Comparison of ENCODE assay signal across 1 cellular context in the genomic region with DNA sequence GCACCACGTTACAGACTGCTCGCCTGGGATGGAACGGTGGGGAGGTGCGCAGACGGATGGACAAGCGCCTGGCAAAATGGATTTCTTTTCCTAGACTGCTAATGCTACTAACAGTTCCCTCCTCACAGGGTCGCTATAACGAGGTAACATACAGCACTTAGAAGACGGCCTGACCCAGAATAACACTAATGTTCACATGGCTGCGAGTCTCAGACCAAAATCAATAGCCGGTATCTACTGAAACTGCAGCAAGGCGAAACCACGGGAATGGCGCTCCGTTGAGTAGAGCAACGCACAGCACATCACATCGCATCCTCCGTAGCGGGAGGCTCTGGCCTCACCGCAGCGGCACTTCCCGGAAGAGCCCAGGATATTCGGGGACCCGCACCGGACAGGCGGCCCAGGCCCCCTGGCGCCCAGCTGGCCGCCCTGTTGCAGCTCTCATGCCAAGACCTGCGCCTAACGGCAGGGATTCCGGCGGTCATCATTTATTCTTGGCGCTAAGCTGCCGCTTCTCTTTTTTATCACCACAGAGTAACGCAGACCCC.
A peak's percentile ranks its signal among the peaks of the same experiment; 100 is the strongest.
TF ChIP-seq lines count a peak whose summit lies in the region.

No MANE protein-coding gene starts in this region.

TF ChIP-seq in HepG2, 621 proteins besides CTCF, POLR2A, EP300 and RAD21 (continued from another document):
- TF ChIP-seq ZNF704 (CRISPR knock-in tag; IDR thresholded peaks at IDR 0.05; ENCODE audit: borderline replicate concordance) (no peak), CC2D1A (CRISPR knock-in tag; IDR thresholded peaks at IDR 0.05) (no peak), UBTF (CRISPR knock-in tag; IDR thresholded peaks at IDR 0.05) (peak; percentile 75), RNF2 (conservative IDR thresholded peaks at IDR 0.05; ENCODE audit: low read depth) (no peak), CREBL2 (CRISPR knock-in tag; IDR thresholded peaks at IDR 0.05; ENCODE audit: borderline replicate concordance) (no peak), CBFB (CRISPR knock-in tag; IDR thresholded peaks at IDR 0.05) (no peak), NFIC (IDR thresholded peaks at IDR 0.05; ENCODE audit: low read length) (no peak), ZNF143 (CRISPR knock-in tag; IDR thresholded peaks at IDR 0.05) (no peak), CBX5 (CRISPR knock-in tag; IDR thresholded peaks at IDR 0.05; ENCODE audit: borderline replicate concordance) (no peak), ZNF264 (CRISPR knock-in tag; IDR thresholded peaks at IDR 0.05) (no peak), CENPBD1 (CRISPR knock-in tag; IDR thresholded peaks at IDR 0.05; ENCODE audit: borderline replicate concordance, low read depth) (no peak), SETDB1 (CRISPR knock-in tag; IDR thresholded peaks at IDR 0.05; ENCODE audit: borderline replicate concordance) (no peak), MBNL3 (CRISPR knock-in tag; conservative IDR thresholded peaks at IDR 0.05) (no peak)
- TF ChIP-seq, protein P1, sequence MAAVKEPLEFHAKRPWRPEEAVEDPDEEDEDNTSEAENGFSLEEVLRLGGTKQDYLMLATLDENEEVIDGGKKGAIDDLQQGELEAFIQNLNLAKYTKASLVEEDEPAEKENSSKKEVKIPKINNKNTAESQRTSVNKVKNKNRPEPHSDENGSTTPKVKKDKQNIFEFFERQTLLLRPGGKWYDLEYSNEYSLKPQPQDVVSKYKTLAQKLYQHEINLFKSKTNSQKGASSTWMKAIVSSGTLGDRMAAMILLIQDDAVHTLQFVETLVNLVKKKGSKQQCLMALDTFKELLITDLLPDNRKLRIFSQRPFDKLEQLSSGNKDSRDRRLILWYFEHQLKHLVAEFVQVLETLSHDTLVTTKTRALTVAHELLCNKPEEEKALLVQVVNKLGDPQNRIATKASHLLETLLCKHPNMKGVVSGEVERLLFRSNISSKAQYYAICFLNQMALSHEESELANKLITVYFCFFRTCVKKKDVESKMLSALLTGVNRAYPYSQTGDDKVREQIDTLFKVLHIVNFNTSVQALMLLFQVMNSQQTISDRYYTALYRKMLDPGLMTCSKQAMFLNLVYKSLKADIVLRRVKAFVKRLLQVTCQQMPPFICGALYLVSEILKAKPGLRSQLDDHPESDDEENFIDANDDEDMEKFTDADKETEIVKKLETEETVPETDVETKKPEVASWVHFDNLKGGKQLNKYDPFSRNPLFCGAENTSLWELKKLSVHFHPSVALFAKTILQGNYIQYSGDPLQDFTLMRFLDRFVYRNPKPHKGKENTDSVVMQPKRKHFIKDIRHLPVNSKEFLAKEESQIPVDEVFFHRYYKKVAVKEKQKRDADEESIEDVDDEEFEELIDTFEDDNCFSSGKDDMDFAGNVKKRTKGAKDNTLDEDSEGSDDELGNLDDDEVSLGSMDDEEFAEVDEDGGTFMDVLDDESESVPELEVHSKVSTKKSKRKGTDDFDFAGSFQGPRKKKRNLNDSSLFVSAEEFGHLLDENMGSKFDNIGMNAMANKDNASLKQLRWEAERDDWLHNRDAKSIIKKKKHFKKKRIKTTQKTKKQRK (IDR thresholded peaks at IDR 0.05; ENCODE audit: low read length), result no peak
